1 cellular context compared by ENCODE assay signal in genomic region chr4:183333983-183334382, GRCh38.
TF ChIP-seq lines count a peak whose summit lies in the region.

No MANE protein-coding gene starts in this region.

TF ChIP-seq in K562, 482 proteins besides CTCF, POLR2A, EP300 and RAD21:
- TF ChIP-seq POLR2H (tag; IDR thresholded peaks at IDR 0.05; ENCODE audit: low read depth) (no peak), KDM1A (IDR thresholded peaks at IDR 0.05) (peak; percentile 77 to 84; a peak in 3 of 4 replicates), RFX5 (IDR thresholded peaks at IDR 0.05; ENCODE audit: low read depth, low read length) (no peak), CREM (IDR thresholded peaks at IDR 0.05; ENCODE audit: low read depth) (0 out of 2 replicates have a peak, but pooled peaks have one; percentile 11), RCOR1 (IDR thresholded peaks at IDR 0.05; ENCODE audit: borderline replicate concordance in 1 of 2, low read depth in 2 of 2, low read length in 2 of 2) (peak in 1 of 2 experiments; percentile 55; a peak in 1 of 4 replicates), XRCC3 (IDR thresholded peaks at IDR 0.05) (no peak), CBFA2T3 (IDR thresholded peaks at IDR 0.05) (peak; percentile 46), ATF4 (CRISPR knock-in tag; IDR thresholded peaks at IDR 0.05) (no peak), ZFX (CRISPR knock-in tag; IDR thresholded peaks at IDR 0.05) (no peak), PREB (CRISPR knock-in tag; IDR thresholded peaks at IDR 0.05) (no peak), ZNF561 (CRISPR knock-in tag; conservative IDR thresholded peaks at IDR 0.05) (no peak), ZNF551 (CRISPR knock-in tag; IDR thresholded peaks at IDR 0.05) (no peak), HDAC3 (IDR thresholded peaks at IDR 0.05; ENCODE audit: borderline replicate concordance, partially characterized antibody) (no peak), ARID1B (IDR thresholded peaks at IDR 0.05) (peak; percentile 14; the same call in 1 of the 2 replicates), DIDO1 (tag; IDR thresholded peaks at IDR 0.05; ENCODE audit: low read depth) (no peak), TRIM24 (IDR thresholded peaks at IDR 0.05) (no peak), ZFP30 (CRISPR knock-in tag; IDR thresholded peaks at IDR 0.05; ENCODE audit: borderline replicate concordance) (no peak), ATF3 (IDR thresholded peaks at IDR 0.05) (peak; percentile 28; the same call in 1 of the 2 replicates), ATF3 (CRISPR knock-in tag; conservative IDR thresholded peaks at IDR 0.05) (no peak), HDAC2 (IDR thresholded peaks at IDR 0.05) (0 out of 2 replicates have a peak, but pooled peaks have one; percentile 19), ZNF395 (CRISPR knock-in tag; IDR thresholded peaks at IDR 0.05) (no peak)
